14 cellular contexts compared by ENCODE assay signal in genomic region chr3:133962879-133963278, GRCh38.
DNase-seq lines count a peak whose midpoint lies in the region; ATAC-seq and TF ChIP-seq lines count a peak whose summit lies in the region.
"Had no signal": no experiment of that assay in that cellular context is flagged by ENCODE, and none has a peak within 500 bp of the region (broad histone marks: within the 10 kb centered on the region; RNA-seq: fewer than 3 reads in every experiment).

No MANE protein-coding gene starts in this region.

- H3K9me2 ChIP-seq in OCI-LY7 (ENCODE audit: insufficient read depth, low read length) = no peaks in the 10 kb centered on the region

- no peaks in the 10 kb centered on the region for H3K79me2 ChIP-seq in OCI-LY7 (ENCODE audit: insufficient read depth, low read depth, low read length)

- CTCF ChIA-PET in OCI-LY7 (lab: Charles Lee; ENCODE audit: unreplicated experiment) = no interaction called here

- no peak for ATAC-seq in HG03521 (IDR thresholded peaks at IDR 0.05; ENCODE audit: unreplicated experiment)
- ATAC-seq: pancreas had no signal

- BruUV-seq in OCI-LY7 (replicated peaks; lab: Mats Ljungman, UMichigan) = no TSS peak

- TF ChIP-seq CTCF in AG10803 (conservative IDR thresholded peaks at IDR 0.05; ENCODE audit: low read length) (peak; percentile 39), epithelial cell of esophagus (IDR thresholded peaks at IDR 0.05; ENCODE audit: insufficient read depth, low read depth, low read length, missing control alignments) (no peak), mesothelial cell of epicardium (IDR thresholded peaks at IDR 0.05; ENCODE audit: unreplicated experiment) (no peak), OCI-LY7 (conservative IDR thresholded peaks at IDR 0.05; ENCODE audit: low read length) (no peak)

- H3K4me3 ChIP-seq in AG10803 (ENCODE audit: low read length) (no peak overlapping the region), MG63 (no peak overlapping the region), epithelial cell of esophagus (ENCODE audit: low read length) (no peak overlapping the region), OCI-LY7 (ENCODE audit: low read depth, low read length, poor library complexity, severe bottlenecking) (no peak overlapping the region)
- H3K4me3 ChIP-seq: BLaER1 treated with 17β-estradiol and CSF1 and Interleukin-3, amounts not matched to agents 10 nM and 100 nM; lung; pancreas had no signal

- peaks cover 2% of the 10 kb centered on the region; the same call in 1 of the 2 replicates for H3K27me3 ChIP-seq in MG63
- H3K27me3 ChIP-seq: BLaER1 treated with 17β-estradiol and CSF1 and Interleukin-3, amounts not matched to agents 10 nM and 100 nM; pancreas had no signal

- H3K27me3 Mint-ChIP-seq in mesothelial cell of epicardium (ENCODE audit: low read depth) = no peaks in the 10 kb centered on the region

- no peak overlapping the region for H3K4me2 ChIP-seq in OCI-LY7 (ENCODE audit: low read length)

- H3K36me3 Mint-ChIP-seq in mesothelial cell of epicardium = no peaks in the 10 kb centered on the region

- H4K20me1 ChIP-seq in OCI-LY7 (ENCODE audit: insufficient read depth, low read length) = no peaks in the 10 kb centered on the region
- H4K20me1 ChIP-seq: BLaER1 treated with 17β-estradiol and CSF1 and Interleukin-3, amounts not matched to agents 10 nM and 100 nM had no signal

- DNase-seq in AG10803 (ENCODE audit: low read depth) = peak; percentile 81
- peak; percentile 73 for DNase-seq in MG63
- DNase-seq in epithelial cell of esophagus (ENCODE audit: low read depth) = peak; percentile 36
- no peak for DNase-seq in mesothelial cell of epicardium (ENCODE audit: low spot score in 2 of 2, unreplicated experiment in 2 of 2)
- DNase-seq in NCI-H1105 (lab: John Stamatoyannopoulos, UW) = no peak
- DNase-seq in OCI-LY7 (ENCODE audit: low spot score) = no peak
- no peak for DNase-seq in superior temporal gyrus (ENCODE audit: extremely low spot score)
- DNase-seq: activated CD4-positive, alpha-beta T cell treated with anti-CD3 and anti-CD28 coated beads, Interleukin-2, amount 50 U/mL, for 4 hours; activated naive CD4-positive, alpha-beta T cell had no signal

- intact Hi-C loops in OCI-LY7 (cut with micrococcal nuclease; ENCODE audit: unreplicated experiment) = no loop called here

- H3K27ac ChIP-seq in OCI-LY7 (ENCODE audit: low read depth, low read length, poor library complexity, severe bottlenecking) = no peak overlapping the region
- H3K27ac ChIP-seq: pancreas had no signal

- no peaks in the 10 kb centered on the region for H3K4me1 ChIP-seq in OCI-LY7 (ENCODE audit: insufficient read depth, low read length, poor library complexity, severe bottlenecking)
- H3K4me1 ChIP-seq: pancreas had no signal

- H3K9me3 ChIP-seq in MG63 = peaks cover 2% of the 10 kb centered on the region; the same call in 1 of the 2 replicates
- H3K9me3 ChIP-seq in OCI-LY7 (ENCODE audit: low read length) = no peaks in the 10 kb centered on the region
- H3K9me3 ChIP-seq: BLaER1 treated with 17β-estradiol and CSF1 and Interleukin-3, amounts not matched to agents 10 nM and 100 nM; pancreas had no signal

- peaks cover 26% of the 10 kb centered on the region for H3K4me1 Mint-ChIP-seq in mesothelial cell of epicardium

- H3K4me3 Mint-ChIP-seq in mesothelial cell of epicardium = no peak overlapping the region
- H3K4me3 Mint-ChIP-seq: T-helper 1 cell treated with Interleukin-12 subunit alpha and Interleukin-12 subunit beta and Interleukin-4 antibody, amounts not matched to agents 30 μg/mL and 1 μg/mL, for 36 hours had no signal

- H3K9me3 Mint-ChIP-seq in mesothelial cell of epicardium = peaks cover 5% of the 10 kb centered on the region
- H3K9me3 Mint-ChIP-seq: T-helper 1 cell treated with Interleukin-12 subunit alpha and Interleukin-12 subunit beta and Interleukin-4 antibody, amounts not matched to agents 30 μg/mL and 1 μg/mL, for 36 hours had no signal

- no peaks in the 10 kb centered on the region for H3K36me3 ChIP-seq in MG63
- no peaks in the 10 kb centered on the region for H3K36me3 ChIP-seq in OCI-LY7 (ENCODE audit: insufficient read depth, low read length)
- H3K36me3 ChIP-seq: BLaER1 treated with 17β-estradiol and CSF1 and Interleukin-3, amounts not matched to agents 10 nM and 100 nM; pancreas had no signal

- POLR2A ChIA-PET in OCI-LY7 (lab: Charles Lee) = no interaction called here

- H3K27ac Mint-ChIP-seq in mesothelial cell of epicardium = peak overlapping the region; percentile 60
- H3K27ac Mint-ChIP-seq: T-helper 1 cell treated with Interleukin-12 subunit alpha and Interleukin-12 subunit beta and Interleukin-4 antibody, amounts not matched to agents 30 μg/mL and 1 μg/mL, for 36 hours had no signal

- H2AFZ ChIP-seq in OCI-LY7 (ENCODE audit: low read length) = no peak overlapping the region

Comparison
In these comparisons a context has a peak if more than half of its experiments do, and no peak if none do; other contexts are left out.
1. DNase-seq: peak in AG10803 (single experiment), MG63 (single experiment) and epithelial cell of esophagus (single experiment); none in mesothelial cell of epicardium (0 of 2), NCI-H1105 (single experiment), OCI-LY7 (single experiment) and superior temporal gyrus (single experiment).